Comparison of ENCODE assay signal across 6 cellular contexts in genomic region chr19:55635334-55635717, GRCh38. TPM values are rescaled to one million over a fixed set of nuclear protein-coding genes. Genes with fewer than 3 reads are reported as not detected.
DNase-seq lines count a peak whose midpoint lies in the region; TF ChIP-seq lines count a peak whose summit lies in the region.

No MANE protein-coding gene starts in this region.

- H3K9ac ChIP-seq in smooth muscle cell (ENCODE audit: low read depth), result peak overlapping the region; percentile 95

- H3K27me3 ChIP-seq in PC-9 (ENCODE audit: insufficient read depth, low read depth) (no peaks in the 10 kb centered on the region), esophagus (ENCODE audit: control insufficient read depth in 1 of 2, insufficient read depth in 2 of 2, low read length in 2 of 2) (no peaks in the 10 kb centered on the region), smooth muscle cell (ENCODE audit: low read depth) (no peaks in the 10 kb centered on the region)

- H3K27ac ChIP-seq in PC-9 (peak overlapping the region; percentile 57), esophagus (ENCODE audit: low read depth in 2 of 2, low read length in 1 of 2) (peak overlapping the region; percentile 97 to 99), smooth muscle cell (ENCODE audit: low read depth) (peak overlapping the region; percentile 91)

- no peak for DNase-seq in PC-9
- no peak for DNase-seq in smooth muscle cell (lab: John Stamatoyannopoulos, UW; ENCODE audit: unreplicated experiment)
- DNase-seq in retina, result no peak
- no peak for DNase-seq in LoVo (ENCODE audit: low spot score)
- DNase-seq in superior temporal gyrus (ENCODE audit: extremely low spot score), result no peak

- WGBS in esophagus, 2 donors, result 5 to 10% methylated on average over 9 of the region's 9 CpGs
- WGBS in smooth muscle cell (ENCODE audit: low lambda C conversion rate), result 17% methylated on average over 9 of the region's 9 CpGs

- H2AFZ ChIP-seq in PC-9 (peak overlapping the region; percentile 92), smooth muscle cell (ENCODE audit: low read depth) (no peak overlapping the region)

- H4K20me1 ChIP-seq in PC-9 (ENCODE audit: insufficient read depth) (peaks cover 3% of the 10 kb centered on the region; the same call in 1 of the 2 replicates), smooth muscle cell (ENCODE audit: low read depth) (no peaks in the 10 kb centered on the region)

- peaks cover 34% of the 10 kb centered on the region for H3K79me2 ChIP-seq in PC-9 (ENCODE audit: low read depth)
- H3K79me2 ChIP-seq in smooth muscle cell (ENCODE audit: low read depth), result peaks cover 41% of the 10 kb centered on the region

- BruUV-seq in PC-9 (replicated peaks; lab: Mats Ljungman, UMichigan), result TSS peak; percentile 51

- H3K4me2 ChIP-seq in PC-9 (peak overlapping the region; percentile 92), smooth muscle cell (peak overlapping the region; percentile 90)

- H3K4me1 ChIP-seq in PC-9 (replicated peaks; ENCODE audit: insufficient read depth) (peaks cover 12% of the 10 kb centered on the region), esophagus (ENCODE audit: control insufficient read depth in 2 of 2, insufficient read depth in 2 of 2, low read length in 1 of 2) (peaks cover 4 to 17% of the 10 kb centered on the region in 2 donors), smooth muscle cell (ENCODE audit: low read depth) (peaks cover 8% of the 10 kb centered on the region)

- H3K36me3 ChIP-seq in PC-9 (ENCODE audit: low read depth), result peaks cover 3% of the 10 kb centered on the region; the same call in 1 of the 2 replicates
- H3K36me3 ChIP-seq in esophagus (ENCODE audit: control insufficient read depth in 2 of 2, insufficient read depth in 2 of 2, low read length in 1 of 2), result no peaks in the 10 kb centered on the region
- H3K36me3 ChIP-seq in smooth muscle cell (ENCODE audit: low read depth), result no peaks in the 10 kb centered on the region

- intact Hi-C loops in PC-9 (cut with micrococcal nuclease; ENCODE audit: unreplicated experiment), result loop anchor here (2.0 to 10.0 kb wide), 5 partner anchors 19 to 1459 kb away; partner anchors contain the start of gene U2AF2

- CTCF ChIA-PET in PC-9 (lab: Charles Lee), result no interaction called here

- H3K4me3 ChIP-seq in PC-9 (peak overlapping the region; percentile 89), esophagus (ENCODE audit: low read depth in 1 of 2, low read length in 2 of 2) (peak overlapping the region; percentile 90 to 97), smooth muscle cell (peak overlapping the region; percentile 87)

- POLR2A ChIA-PET in PC-9 (lab: Charles Lee; ENCODE audit: unreplicated experiment), result interaction anchor here (1.0 kb wide), 1 partner anchor 698 kb away, joined by 4 read pairs; no protein-coding TSS in a partner anchor

- H3F3A ChIP-seq in PC-9 (ENCODE audit: insufficient read depth, low read depth), result peaks cover 42% of the 10 kb centered on the region; the same call in 1 of the 2 replicates
- H3F3A ChIP-seq in smooth muscle cell (ENCODE audit: low read depth), result peaks cover 18% of the 10 kb centered on the region

- no peaks in the 10 kb centered on the region for H3K9me3 ChIP-seq in PC-9 (ENCODE audit: insufficient read depth, low read depth)
- H3K9me3 ChIP-seq in esophagus (ENCODE audit: control insufficient read depth in 2 of 2, insufficient read depth in 1 of 2, low read depth in 1 of 2, low read length in 1 of 2), result no peaks in the 10 kb centered on the region
- H3K9me3 ChIP-seq in smooth muscle cell (replicated peaks; ENCODE audit: low read depth), result no peaks in the 10 kb centered on the region

- H3K9me2 ChIP-seq in PC-9 (ENCODE audit: insufficient read depth), result no peaks in the 10 kb centered on the region

- no peak for TF ChIP-seq CTCF in PC-9 (conservative IDR thresholded peaks at IDR 0.05)
- no peak for TF ChIP-seq CTCF in smooth muscle cell (IDR thresholded peaks at IDR 0.05; ENCODE audit: borderline replicate concordance, insufficient read depth, poor library complexity, severe bottlenecking)

RNA-seq across cellular contexts. Expression of gene ZNF580, which starts 5.5 kb away (rescaled TPM):
- total RNA-seq in PC-9 (2021) (56.6 and 64.7 TPM in 2 replicates), smooth muscle cell (6.2 and 11.9 TPM in 2 replicates)
- polyA plus RNA-seq in esophagus (10 to 100 TPM; 12.8 to 14.2 TPM), smooth muscle cell (68.8 and 76.8 TPM in 2 replicates)

RNA-seq across cellular contexts. Expression of gene ZNF581, which starts 8.1 kb away (rescaled TPM):
- total RNA-seq in PC-9 (2021) (53.5 and 81.9 TPM in 2 replicates), smooth muscle cell (6.8 and 10.0 TPM in 2 replicates)
- polyA plus RNA-seq in esophagus (10 to 100 TPM; 10.3 to 16.6 TPM), smooth muscle cell (21.4 and 22.0 TPM in 2 replicates)

RNA-seq across cellular contexts. Expression of gene ZNF784, which starts 11.0 kb away (rescaled TPM):
- total RNA-seq in PC-9 (2021), result 5.4 and 7.7 TPM in 2 replicates
- polyA plus RNA-seq in esophagus, result 1 to 10 TPM; 5.2 to 5.9 TPM
- 3.1 and 3.8 TPM in 2 replicates for total RNA-seq in smooth muscle cell
- 7.2 and 7.3 TPM in 2 replicates for polyA plus RNA-seq in smooth muscle cell

RNA-seq across cellular contexts. Expression of gene CCDC106, which starts 12.7 kb away (rescaled TPM):
- 3.2 and 6.7 TPM in 2 replicates for total RNA-seq in PC-9 (2021)
- 1 to 10 TPM; 5.6 to 9.1 TPM for polyA plus RNA-seq in esophagus
- 6.9 and 7.7 TPM in 2 replicates for total RNA-seq in smooth muscle cell
- 18.3 and 24.8 TPM in 2 replicates for polyA plus RNA-seq in smooth muscle cell

RNA-seq across cellular contexts. Expression of gene U2AF2, which starts 19.5 kb away (rescaled TPM):
- total RNA-seq in PC-9 (2021) (252 and 323 TPM in 2 replicates), smooth muscle cell (70.7 and 75.0 TPM in 2 replicates)
- polyA plus RNA-seq in esophagus (100 to 1,000 TPM; 110 to 120 TPM), smooth muscle cell (8.4 and 14.4 TPM in 2 replicates)
